In the genomic region with DNA sequence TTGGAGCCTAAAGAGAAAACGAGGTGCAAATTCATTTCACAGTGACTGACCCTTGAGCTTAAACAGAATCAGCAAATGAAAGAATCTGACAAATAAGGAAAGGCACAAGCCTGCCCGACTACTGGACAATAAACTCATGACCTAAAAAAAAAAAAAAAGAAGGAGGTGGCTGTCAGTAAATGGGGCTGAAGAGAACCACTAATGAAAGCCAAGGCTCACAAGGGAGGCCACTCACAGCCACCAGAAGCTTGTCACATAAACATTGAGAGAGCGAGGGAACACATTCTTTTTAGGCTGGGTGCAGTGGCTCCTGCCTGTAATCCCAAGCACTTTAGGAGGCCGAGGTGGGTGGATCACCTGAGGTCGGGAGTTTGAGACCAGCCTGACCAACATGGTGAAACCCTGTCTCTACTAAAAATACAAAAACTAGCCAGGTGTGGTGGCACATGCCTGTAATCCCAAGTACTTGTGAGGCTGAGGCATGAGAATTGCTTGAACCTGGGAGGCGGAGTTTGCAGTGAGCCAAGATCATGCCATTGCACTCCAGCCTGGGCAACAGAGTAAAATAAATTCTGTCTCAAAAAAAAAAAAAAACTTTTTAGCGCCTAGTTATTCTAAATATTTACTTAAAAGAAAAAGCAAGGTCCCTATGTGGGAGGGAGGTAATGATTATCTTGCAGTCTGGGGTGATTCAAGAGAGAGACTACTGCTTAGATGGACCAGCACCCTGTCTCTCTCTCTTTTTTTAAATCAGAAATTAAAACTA, we compare ENCODE assay signal across 18 cellular contexts. TPM values are rescaled to one million over a fixed set of nuclear protein-coding genes. Genes with fewer than 3 reads are reported as not detected.
"Had no signal": no experiment of that assay in that cellular context is flagged by ENCODE, and none has a peak within 500 bp of the region (broad histone marks: within the 10 kb centered on the region; RNA-seq: fewer than 3 reads in every experiment).

No MANE protein-coding gene starts in this region.

RNA-seq across cellular contexts. Expression of a gene that starts 4.0 kb away (rescaled TPM):
- total RNA-seq: naive thymus-derived CD4-positive, alpha-beta T cell; natural killer cell; osteoblast; ovary; posterior vena cava; psoas muscle; renal cortical epithelial cell; right cardiac atrium; sciatic nerve; smooth muscle cell; spleen; suprapubic skin; testis; tibial nerve; upper lobe of left lung; ureter had no signal
- polyA plus RNA-seq: naive thymus-derived CD4-positive, alpha-beta T cell; neural cell; ovary; psoas muscle; right cardiac atrium; smooth muscle cell; thymus had no signal
